In genomic region chr13:38979891-38980627, GRCh38 we compare ENCODE assay signal across 12 cellular contexts. TPM values are rescaled to one million over a fixed set of nuclear protein-coding genes. Genes with fewer than 3 reads are reported as not detected.
A peak's percentile ranks its signal among the peaks of the same experiment; 100 is the strongest.
DNase-seq lines count a peak whose midpoint lies in the region; ATAC-seq and TF ChIP-seq lines count a peak whose summit lies in the region.
"Had no signal": no experiment of that assay in that cellular context is flagged by ENCODE, and none has a peak within 500 bp of the region (broad histone marks: within the 10 kb centered on the region; RNA-seq: fewer than 3 reads in every experiment).

No MANE protein-coding gene starts in this region.

- no peaks in the 10 kb centered on the region for H3K36me3 ChIP-seq in heart left ventricle
- no peaks in the 10 kb centered on the region for H3K36me3 ChIP-seq in A673 (ENCODE audit: insufficient read depth, low read length, poor library complexity, severe bottlenecking)

- DNase-seq in NCI-H146 (lab: John Stamatoyannopoulos, UW) (peak; percentile 98), SK-N-DZ (ENCODE audit: low spot score) (peak; percentile 9), heart left ventricle (peak in 4 of 5 donors; percentile 57 to 76 (median 60)), retina (peak; percentile 90), GDM1 (lab: John Stamatoyannopoulos, UW) (no peak), A673 (ENCODE audit: low spot score) (no peak), NCI-H510A (lab: John Stamatoyannopoulos, UW) (no peak), left colon (no peak)
- DNase-seq: activated CD8-positive, alpha-beta memory T cell treated with anti-CD3 and anti-CD28 coated beads for 24 hours; effector memory CD4-positive, alpha-beta T cell; stimulated activated naive CD4-positive, alpha-beta T cell; T-helper 9 cell had no signal

- no peaks in the 10 kb centered on the region for H3K27me3 ChIP-seq in heart left ventricle
- no peaks in the 10 kb centered on the region for H3K27me3 ChIP-seq in A673 (replicated peaks; ENCODE audit: insufficient read depth, low read depth, low read length, poor library complexity)

- CTCF ChIA-PET in A673 (lab: Charles Lee) = no interaction called here

- no peak for TF ChIP-seq POLR2A in heart left ventricle (IDR thresholded peaks at IDR 0.05)

- POLR2A ChIA-PET in A673 (lab: Charles Lee; ENCODE audit: low non-redundant PET) = no interaction called here

- intact Hi-C loops in heart left ventricle (cut with DNase I) (no loop called here), A673 (cut with micrococcal nuclease; ENCODE audit: unreplicated experiment) (no loop called here), left colon (cut with DNase I, micrococcal nuclease) (no loop called here)

- TF ChIP-seq CTCF in heart left ventricle (IDR thresholded peaks at IDR 0.05) (no peak), A673 (conservative IDR thresholded peaks at IDR 0.05; ENCODE audit: low read depth, low read length) (no peak)

- no peaks in the 10 kb centered on the region for H3K4me1 ChIP-seq in heart left ventricle
- H3K4me1 ChIP-seq in A673 (ENCODE audit: insufficient read depth, low read length, poor library complexity, severe bottlenecking) = no peaks in the 10 kb centered on the region

- no peak overlapping the region for H3K4me3 ChIP-seq in heart left ventricle
- H3K4me3 ChIP-seq in A673 (ENCODE audit: low read depth, low read length, poor library complexity, severe bottlenecking) = no peak overlapping the region

- H3K9me3 ChIP-seq in heart left ventricle (peaks cover 0 to 22% (median 3%) of the 10 kb centered on the region in 12 donors), A673 (ENCODE audit: low read depth, low read length, poor library complexity, severe bottlenecking) (no peaks in the 10 kb centered on the region)

- 41 to 52% (median 48%) methylated on average over 8 of the region's 8 CpGs for WGBS in heart left ventricle, 4 donors

- ATAC-seq in heart left ventricle (peak; percentile 86 to 97 (median 92)), left colon (no peak)

- BruUV-seq in A673 (replicated peaks; lab: Mats Ljungman, UMichigan) = no TSS peak

- H3K27ac ChIP-seq in heart left ventricle (peak overlapping the region in 2 of 12 donors; percentile 3 to 13), A673 (ENCODE audit: low read depth, low read length, poor library complexity, severe bottlenecking) (no peak overlapping the region)

RNA-seq across cellular contexts. Expression of gene STOML3, which starts 10.6 kb away (rescaled TPM):
- polyA plus RNA-seq in SK-N-DZ (2014; cell fraction: cytosol; rRNA removed) = not detected in 2 replicates
- polyA plus RNA-seq in SK-N-DZ (2014; cell fraction: nucleus; rRNA removed) = not detected in 2 replicates
- total RNA-seq in heart left ventricle (not detected), A673 (2021) (not detected in 2 replicates), left colon (under 1 TPM; 0.12 to 0.25 TPM)
- not detected for polyA plus RNA-seq in heart left ventricle

RNA-seq across cellular contexts. Expression of gene PROSER1, which starts 57.8 kb away (rescaled TPM):
- 22.7 and 23.5 TPM in 2 replicates for polyA plus RNA-seq in SK-N-DZ (2014; cell fraction: cytosol; rRNA removed)
- polyA plus RNA-seq in SK-N-DZ (2014; cell fraction: nucleus; rRNA removed) = 37.1 and 54.0 TPM in 2 replicates
- total RNA-seq in heart left ventricle (10 to 100 TPM; 10.4 to 22.2 (median 16.2) TPM), A673 (2021) (58.5 and 58.7 TPM in 2 replicates), left colon (10 to 100 TPM; 35.3 to 64.8 TPM)
- polyA plus RNA-seq in heart left ventricle = 1 to 10 TPM; 7.8 to 8.8 TPM

RNA-seq across cellular contexts. Expression of gene NHLRC3, which starts 58.2 kb away (rescaled TPM):
- polyA plus RNA-seq in SK-N-DZ (2014; cell fraction: cytosol; rRNA removed) = 19.4 and 19.8 TPM in 2 replicates
- polyA plus RNA-seq in SK-N-DZ (2014; cell fraction: nucleus; rRNA removed) = 59.7 and 61.3 TPM in 2 replicates
- total RNA-seq in heart left ventricle = 10 to 100 TPM in 6 of 9 donors, 1 to 10 TPM in 3; 3.9 to 19.9 (median 10.6) TPM
- polyA plus RNA-seq in heart left ventricle = 1 to 10 TPM; 4.2 to 5.8 TPM
- 12.3 and 17.4 TPM in 2 replicates for total RNA-seq in A673 (2021)
- 10 to 100 TPM; 26.6 to 40.8 TPM for total RNA-seq in left colon

Comparison
In these comparisons a context has a peak if more than half of its experiments do, and no peak if none do; other contexts are left out.
1. DNase-seq: peak in NCI-H146 (single experiment), SK-N-DZ (single experiment), heart left ventricle (4 of 5) and retina (single experiment); none in GDM1 (single experiment), A673 (single experiment), NCI-H510A (single experiment) and left colon (0 of 2).